29 cellular contexts compared by ENCODE assay signal in the genomic region with DNA sequence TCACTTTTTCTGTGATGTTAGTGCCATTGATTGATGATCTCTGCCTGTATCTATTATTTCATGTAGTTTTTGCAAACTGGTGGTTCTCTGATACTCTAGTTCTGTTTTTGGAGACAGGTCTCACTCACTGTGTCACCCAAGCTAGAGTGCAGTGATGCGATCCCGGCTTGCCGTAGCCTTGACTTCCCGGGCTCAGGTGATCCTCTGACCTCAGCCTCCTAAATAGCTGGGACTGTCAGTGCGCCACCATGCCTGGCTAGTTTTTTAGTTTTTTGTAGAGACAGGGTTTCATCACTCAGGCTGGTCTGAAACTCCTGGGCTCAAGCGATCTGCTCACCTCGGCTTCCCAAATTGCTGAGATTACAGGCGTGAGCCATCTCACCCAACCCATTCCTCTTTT. TPM values are rescaled to one million over a fixed set of nuclear protein-coding genes. Genes with fewer than 3 reads are reported as not detected.
DNase-seq lines count a peak whose midpoint lies in the region; ATAC-seq and TF ChIP-seq lines count a peak whose summit lies in the region.
"Had no signal": no experiment of that assay in that cellular context is flagged by ENCODE, and none has a peak within 500 bp of the region (broad histone marks: within the 10 kb centered on the region; RNA-seq: fewer than 3 reads in every experiment).

No MANE protein-coding gene starts in this region.

- H3K4me2 ChIP-seq in PC-9: 0 out of 2 replicates have a peak overlapping the region, but pooled peaks have one; percentile 72

- peaks cover 49% of the 10 kb centered on the region for H3F3A ChIP-seq in PC-9 (ENCODE audit: insufficient read depth, low read depth)

- H4K20me1 ChIP-seq in PC-9 (ENCODE audit: insufficient read depth): no peaks in the 10 kb centered on the region

- peak overlapping the region; percentile 37 for H3K27ac Mint-ChIP-seq in nephron progenitor cell
- peak overlapping the region; percentile 84 for H3K27ac Mint-ChIP-seq in type B pancreatic cell
- no peak overlapping the region for H3K27ac Mint-ChIP-seq in naive thymus-derived CD8-positive, alpha-beta T cell
- H3K27ac Mint-ChIP-seq in activated T-helper 2 cell treated with anti-CD3 and anti-CD28 coated beads, Interferon-gamma antibody, Interleukin-2, Interleukin-4, amounts not matched to agents 10 μg/mL and 5 μg/mL and 100 μg/mL, durations not matched to agents 14 hours and 24 hours and 36 hours: no peak overlapping the region
- H3K27ac Mint-ChIP-seq: T-helper 1 cell treated with Interleukin-12 subunit alpha and Interleukin-12 subunit beta and Interleukin-4 antibody, amounts not matched to agents 30 μg/mL and 1 μg/mL, for 36 hours had no signal

- H3K4me3 Mint-ChIP-seq in nephron progenitor cell: peak overlapping the region; percentile 1
- H3K4me3 Mint-ChIP-seq in type B pancreatic cell: peak overlapping the region; percentile 64
- no peak overlapping the region for H3K4me3 Mint-ChIP-seq in naive thymus-derived CD8-positive, alpha-beta T cell
- no peak overlapping the region for H3K4me3 Mint-ChIP-seq in activated T-helper 2 cell treated with anti-CD3 and anti-CD28 coated beads, Interferon-gamma antibody, Interleukin-2, Interleukin-4, amounts not matched to agents 10 μg/mL and 5 μg/mL and 100 μg/mL, durations not matched to agents 14 hours and 24 hours and 36 hours (ENCODE audit: low read depth)
- H3K4me3 Mint-ChIP-seq: CD8-positive, alpha-beta memory T cell; T-helper 1 cell treated with Interleukin-12 subunit alpha and Interleukin-12 subunit beta and Interleukin-4 antibody, amounts not matched to agents 30 μg/mL and 1 μg/mL, for 36 hours had no signal

- peaks cover 95% of the 10 kb centered on the region for H3K79me2 ChIP-seq in PC-9 (ENCODE audit: low read depth)

- no peaks in the 10 kb centered on the region for H3K9me2 ChIP-seq in PC-9 (ENCODE audit: insufficient read depth)

- H3K27me3 Mint-ChIP-seq in nephron progenitor cell (ENCODE audit: low read depth, poor library complexity) (no peaks in the 10 kb centered on the region), type B pancreatic cell (no peaks in the 10 kb centered on the region)
- peaks cover 35 to 94% (median 72%) of the 10 kb centered on the region in 5 donors for H3K27me3 Mint-ChIP-seq in naive thymus-derived CD8-positive, alpha-beta T cell
- peaks cover 70% of the 10 kb centered on the region for H3K27me3 Mint-ChIP-seq in activated T-helper 2 cell treated with anti-CD3 and anti-CD28 coated beads, Interferon-gamma antibody, Interleukin-2, Interleukin-4, amounts not matched to agents 10 μg/mL and 5 μg/mL and 100 μg/mL, durations not matched to agents 14 hours and 24 hours and 36 hours (ENCODE audit: low read depth)

- H3K27ac ChIP-seq in PC-9 (peak overlapping the region; percentile 99; the same call in 1 of the 2 replicates), epithelial cell of prostate (peak overlapping the region; percentile 99)
- H3K27ac ChIP-seq: coronary artery had no signal

- no peak overlapping the region for H3K4me3 ChIP-seq in PC-9
- H3K4me3 ChIP-seq: coronary artery, esophagus muscularis mucosa, gastroesophageal sphincter, GM23248, lung had no signal

- H3K4me1 Mint-ChIP-seq in nephron progenitor cell (peaks cover 100% of the 10 kb centered on the region), type B pancreatic cell (ENCODE audit: unreplicated experiment) (peaks cover 88% of the 10 kb centered on the region)
- peaks cover 0 to 11% (median 4%) of the 10 kb centered on the region in 4 donors for H3K4me1 Mint-ChIP-seq in naive thymus-derived CD8-positive, alpha-beta T cell
- H3K4me1 Mint-ChIP-seq in activated T-helper 2 cell treated with anti-CD3 and anti-CD28 coated beads, Interferon-gamma antibody, Interleukin-2, Interleukin-4, amounts not matched to agents 10 μg/mL and 5 μg/mL and 100 μg/mL, durations not matched to agents 14 hours and 24 hours and 36 hours (ENCODE audit: low read depth): peaks cover 7% of the 10 kb centered on the region
- H3K4me1 Mint-ChIP-seq: CD8-positive, alpha-beta memory T cell had no signal

- no peaks in the 10 kb centered on the region for H3K27me3 ChIP-seq in PC-9 (ENCODE audit: insufficient read depth, low read depth)
- H3K27me3 ChIP-seq: esophagus muscularis mucosa, gastroesophageal sphincter had no signal

- no peak for ATAC-seq in HG03460 (IDR thresholded peaks at IDR 0.05; ENCODE audit: unreplicated experiment)
- no peak for ATAC-seq in naive thymus-derived CD8-positive, alpha-beta T cell
- ATAC-seq: gastroesophageal sphincter had no signal

- no TSS peak for BruUV-seq in PC-9 (replicated peaks; lab: Mats Ljungman, UMichigan)

- H3K9me3 ChIP-seq in PC-9 (ENCODE audit: insufficient read depth, low read depth): no peaks in the 10 kb centered on the region
- H3K9me3 ChIP-seq: esophagus muscularis mucosa, gastroesophageal sphincter had no signal

- DNase-seq in PC-9: no peak
- no peak for DNase-seq in epithelial cell of prostate (ENCODE audit: low read depth, low spot score)
- peak; percentile 57 for DNase-seq in nephron progenitor cell
- no peak for DNase-seq in type B pancreatic cell (ENCODE audit: extremely low spot score, unreplicated experiment)
- DNase-seq in naive thymus-derived CD8-positive, alpha-beta T cell: no peak
- no peak for DNase-seq in activated T-helper 2 cell treated with anti-CD3 and anti-CD28 coated beads, Interferon-gamma antibody, Interleukin-2, Interleukin-4, amounts not matched to agents 10 μg/mL and 5 μg/mL and 100 μg/mL, durations not matched to agents 14 hours and 24 hours and 36 hours (ENCODE audit: low spot score)
- DNase-seq: activated CD4-positive, alpha-beta T cell treated with anti-CD3 and anti-CD28 coated beads for 4 hours; activated CD8-positive, alpha-beta memory T cell treated with anti-CD3 and anti-CD28 coated beads for 24 hours; activated T-cell treated with anti-CD3 and anti-CD28 coated beads, Interleukin-2, amount 50 U/mL, for 1 hour; AML-193; CD8-positive, alpha-beta memory T cell; DMS79; GF-D8; GM23248; islet precursor cell; KG1; NCI-H146; NCI-H2171 treated with DMSO at 0.1 percent for 48 hours; NCI-H524 treated with DMSO at 0.1 percent for 48 hours; NK-92 treated with Interleukin-12 subunit alpha and Interleukin-12 subunit beta, amount 100 ng/mL, for 24 hours; nucleus accumbens; stimulated activated CD4-positive, alpha-beta T cell treated with anti-CD3 and anti-CD28 coated beads, Interleukin-4, amount 100 ng/mL, for 4 hours; stimulated activated naive CD4-positive, alpha-beta T cell had no signal

- intact Hi-C loops in PC-9 (cut with micrococcal nuclease; ENCODE audit: unreplicated experiment): loop anchor here (10.0 kb wide), 1 partner anchor 606 kb away; no protein-coding TSS in a partner anchor
- intact Hi-C loops in activated T-helper 2 cell treated with anti-CD3 and anti-CD28 coated beads, Interferon-gamma antibody, Interleukin-2, Interleukin-4, amounts not matched to agents 10 μg/mL and 5 μg/mL and 100 μg/mL, durations not matched to agents 14 hours and 24 hours and 36 hours (cut with micrococcal nuclease): no loop called here

- CTCF ChIA-PET in PC-9 (lab: Charles Lee): no interaction called here

- H3K36me3 Mint-ChIP-seq in nephron progenitor cell (ENCODE audit: low read depth): peaks cover 11% of the 10 kb centered on the region
- H3K36me3 Mint-ChIP-seq in type B pancreatic cell: peaks cover 12% of the 10 kb centered on the region
- H3K36me3 Mint-ChIP-seq in naive thymus-derived CD8-positive, alpha-beta T cell: no peaks in the 10 kb centered on the region
- H3K36me3 Mint-ChIP-seq in activated T-helper 2 cell treated with anti-CD3 and anti-CD28 coated beads, Interferon-gamma antibody, Interleukin-2, Interleukin-4, amounts not matched to agents 10 μg/mL and 5 μg/mL and 100 μg/mL, durations not matched to agents 14 hours and 24 hours and 36 hours (ENCODE audit: low read depth): no peaks in the 10 kb centered on the region
- H3K36me3 Mint-ChIP-seq: CD8-positive, alpha-beta memory T cell had no signal

- peaks cover 96% of the 10 kb centered on the region for H3K4me1 ChIP-seq in PC-9 (replicated peaks; ENCODE audit: insufficient read depth)

- POLR2A ChIA-PET in PC-9 (lab: Charles Lee; ENCODE audit: unreplicated experiment): no interaction called here
- POLR2A ChIA-PET in naive thymus-derived CD8-positive, alpha-beta T cell (lab: Charles Lee): no interaction called here

- TF ChIP-seq CTCF in PC-9 (conservative IDR thresholded peaks at IDR 0.05): no peak
- no peak for TF ChIP-seq CTCF in nephron progenitor cell (IDR thresholded peaks at IDR 0.05)
- no peak for TF ChIP-seq CTCF in type B pancreatic cell (conservative IDR thresholded peaks at IDR 0.05)

- no peak overlapping the region for H2AFZ ChIP-seq in PC-9
- H2AFZ ChIP-seq: GM23248 had no signal

- peaks cover 5% of the 10 kb centered on the region; the same call in 1 of the 2 replicates for H3K36me3 ChIP-seq in PC-9 (ENCODE audit: low read depth)
- H3K36me3 ChIP-seq: esophagus muscularis mucosa, gastroesophageal sphincter had no signal

- H3K9me3 Mint-ChIP-seq in nephron progenitor cell (no peaks in the 10 kb centered on the region), type B pancreatic cell (no peaks in the 10 kb centered on the region)
- peaks cover 0 to 2% (median 0%) of the 10 kb centered on the region in 9 donors for H3K9me3 Mint-ChIP-seq in naive thymus-derived CD8-positive, alpha-beta T cell
- no peaks in the 10 kb centered on the region for H3K9me3 Mint-ChIP-seq in activated T-helper 2 cell treated with anti-CD3 and anti-CD28 coated beads, Interferon-gamma antibody, Interleukin-2, Interleukin-4, amounts not matched to agents 10 μg/mL and 5 μg/mL and 100 μg/mL, durations not matched to agents 14 hours and 24 hours and 36 hours
- H3K9me3 Mint-ChIP-seq: T-helper 1 cell treated with Interleukin-12 subunit alpha and Interleukin-12 subunit beta and Interleukin-4 antibody, amounts not matched to agents 30 μg/mL and 1 μg/mL, for 36 hours had no signal

RNA-seq across cellular contexts. Expression of gene TEAD1, which starts 16.4 kb away (rescaled TPM):
- total RNA-seq in PC-9 (2021) (76.9 and 106 TPM in 2 replicates), type B pancreatic cell (ENCODE audit: low replicate concordance) (91.8 and 99.3 TPM in 2 replicates)
- total RNA-seq in naive thymus-derived CD8-positive, alpha-beta T cell: not detected
- polyA plus RNA-seq in naive thymus-derived CD8-positive, alpha-beta T cell: not detected
- total RNA-seq in activated T-helper 2 cell treated with anti-CD3 and anti-CD28 coated beads, Interferon-gamma antibody, Interleukin-2, Interleukin-4, amounts not matched to agents 10 μg/mL and 5 μg/mL and 100 μg/mL, durations not matched to agents 14 hours and 24 hours and 36 hours: 1.0 and 1.3 TPM in 2 replicates
- polyA plus RNA-seq: CD8-positive, alpha-beta memory T cell had no signal

Comparison
In these comparisons a context has a peak if more than half of its experiments do, and no peak if none do; other contexts are left out.
1. H3K27ac Mint-ChIP-seq: peak in nephron progenitor cell (single experiment) and type B pancreatic cell (single experiment); none in naive thymus-derived CD8-positive, alpha-beta T cell (0 of 10) and activated T-helper 2 cell treated with anti-CD3 and anti-CD28 coated beads, Interferon-gamma antibody, Interleukin-2, Interleukin-4, amounts not matched to agents 10 μg/mL and 5 μg/mL and 100 μg/mL, durations not matched to agents 14 hours and 24 hours and 36 hours (single experiment).
2. H3K4me3 Mint-ChIP-seq: peak in nephron progenitor cell (single experiment) and type B pancreatic cell (single experiment); none in naive thymus-derived CD8-positive, alpha-beta T cell (0 of 10) and activated T-helper 2 cell treated with anti-CD3 and anti-CD28 coated beads, Interferon-gamma antibody, Interleukin-2, Interleukin-4, amounts not matched to agents 10 μg/mL and 5 μg/mL and 100 μg/mL, durations not matched to agents 14 hours and 24 hours and 36 hours (single experiment).
3. RNA of gene TEAD1, which starts 16.4 kb away (total RNA-seq): 76.9 to 106 TPM in PC-9 and 91.8 to 99.3 TPM in type B pancreatic cell; 1.0 to 1.3 TPM in activated T-helper 2 cell treated with anti-CD3 and anti-CD28 coated beads, Interferon-gamma antibody, Interleukin-2, Interleukin-4, amounts not matched to agents 10 μg/mL and 5 μg/mL and 100 μg/mL, durations not matched to agents 14 hours and 24 hours and 36 hours and not detected in naive thymus-derived CD8-positive, alpha-beta T cell; every median in the first group is over 10 times any median in the second.